ENCODE assay signal across 17 cellular contexts in the genomic region with DNA sequence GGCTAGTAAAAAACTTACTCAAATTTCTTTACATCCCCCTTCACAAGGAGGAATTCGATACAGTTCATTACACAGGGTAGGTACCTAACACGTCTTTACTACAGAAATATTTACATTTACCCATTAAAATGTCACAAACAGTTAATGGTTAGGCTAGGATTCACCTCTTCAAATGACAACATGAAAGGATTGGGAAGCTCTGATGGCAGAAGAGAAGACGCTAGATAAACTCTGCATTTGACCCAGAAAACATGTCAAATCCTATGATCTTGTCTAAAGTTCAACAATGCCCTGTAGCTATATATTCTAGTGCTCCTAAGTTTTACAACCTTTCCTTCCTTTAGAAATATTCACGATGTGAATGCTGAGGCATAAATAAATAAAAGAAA.
"Had no signal": no experiment of that assay in that cellular context is flagged by ENCODE, and none has a peak within 500 bp of the region (broad histone marks: within the 10 kb centered on the region; RNA-seq: fewer than 3 reads in every experiment).

No MANE protein-coding gene starts in this region.

- H3K4me1 ChIP-seq: upper lobe of left lung had no signal

- DNase-seq: activated CD4-positive, alpha-beta T cell treated with anti-CD3 and anti-CD28 coated beads for 4 hours; activated CD8-positive, alpha-beta memory T cell treated with anti-CD3 and anti-CD28 coated beads, Interleukin-2, amount 50 U/mL, for 48 hours; activated CD8-positive, alpha-beta T cell treated with anti-CD3 and anti-CD28 coated beads, Interleukin-2, amount 10 ng/mL, durations not matched to agents 7 days and 5 days; endodermal cell; erythroblast; glutamatergic neuron; immature natural killer cell; sigmoid colon; stimulated activated CD4-positive, alpha-beta T cell treated with anti-CD3 and anti-CD28 coated beads, Interleukin-12 subunit alpha, Interleukin-12 subunit beta, amount 100 ng/mL, for 4 hours; stimulated activated naive CD8-positive, alpha-beta T cell treated with anti-CD3 and anti-CD28 coated beads, Interleukin-15, Interleukin-2, amounts not matched to agents 100 U/mL and 50 U/mL, for 24 hours; SW 1271; T1000; upper lobe of left lung; WERI-Rb-1 had no signal

- H3K27me3 ChIP-seq: sigmoid colon, upper lobe of left lung had no signal

- H3K4me1 Mint-ChIP-seq: activated naive CD4-positive, alpha-beta T cell treated with anti-CD3 and anti-CD28 coated beads, Interleukin-2, amount 50 U/mL, for 24 hours; immature natural killer cell had no signal

- ATAC-seq: activated CD8-positive, alpha-beta T cell treated with anti-CD3 and anti-CD28 coated beads, Interleukin-2, amount 10 ng/mL, durations not matched to agents 7 days and 5 days; natural killer cell treated with Interleukin-12 subunit alpha and Interleukin-12 subunit beta and Interleukin-15 and Interleukin-18, amount 100 ng/mL, for 72 hours; stimulated activated naive CD8-positive, alpha-beta T cell treated with anti-CD3 and anti-CD28 coated beads, Interleukin-15, Interleukin-2, amounts not matched to agents 100 U/mL and 50 U/mL, for 24 hours had no signal

- H3K36me3 Mint-ChIP-seq: activated naive CD4-positive, alpha-beta T cell treated with anti-CD3 and anti-CD28 coated beads, Interleukin-2, amount 50 U/mL, for 24 hours; immature natural killer cell; natural killer cell treated with Interleukin-12 subunit alpha and Interleukin-12 subunit beta and Interleukin-15 and Interleukin-18, amount 100 ng/mL, for 72 hours had no signal

- H3K27ac Mint-ChIP-seq: activated CD8-positive, alpha-beta T cell treated with anti-CD3 and anti-CD28 coated beads, Interleukin-2, amount 10 ng/mL, durations not matched to agents 7 days and 5 days; activated naive CD4-positive, alpha-beta T cell treated with anti-CD3 and anti-CD28 coated beads, Interleukin-2, amount 50 U/mL, for 24 hours; activated T-helper 2 cell treated with anti-CD3 and anti-CD28 coated beads, Interferon-gamma antibody, Interleukin-2, Interleukin-4, amounts not matched to agents 10 μg/mL and 5 μg/mL and 100 μg/mL, durations not matched to agents 14 hours and 24 hours and 36 hours; endodermal cell; immature natural killer cell; natural killer cell treated with Interleukin-12 subunit alpha and Interleukin-12 subunit beta and Interleukin-15 and Interleukin-18, amount 100 ng/mL, for 72 hours had no signal

- H3K4me3 ChIP-seq: sigmoid colon, upper lobe of left lung had no signal

- H3K36me3 ChIP-seq: sigmoid colon, upper lobe of left lung, WERI-Rb-1 had no signal

- H3K4me3 Mint-ChIP-seq: activated CD8-positive, alpha-beta T cell treated with anti-CD3 and anti-CD28 coated beads, Interleukin-2, amount 10 ng/mL, durations not matched to agents 7 days and 5 days; activated naive CD4-positive, alpha-beta T cell treated with anti-CD3 and anti-CD28 coated beads, Interleukin-2, amount 50 U/mL, for 24 hours; endodermal cell; immature natural killer cell; natural killer cell treated with Interleukin-12 subunit alpha and Interleukin-12 subunit beta and Interleukin-15 and Interleukin-18, amount 100 ng/mL, for 72 hours had no signal

- H3K9me3 ChIP-seq: sigmoid colon, upper lobe of left lung had no signal

- H3K27ac ChIP-seq: sigmoid colon, upper lobe of left lung, WERI-Rb-1 had no signal

- H3K9me3 Mint-ChIP-seq: activated naive CD4-positive, alpha-beta T cell treated with anti-CD3 and anti-CD28 coated beads, Interleukin-2, amount 50 U/mL, for 24 hours; activated T-helper 2 cell treated with anti-CD3 and anti-CD28 coated beads, Interferon-gamma antibody, Interleukin-2, Interleukin-4, amounts not matched to agents 10 μg/mL and 5 μg/mL and 100 μg/mL, durations not matched to agents 14 hours and 24 hours and 36 hours; endodermal cell; immature natural killer cell; natural killer cell treated with Interleukin-12 subunit alpha and Interleukin-12 subunit beta and Interleukin-15 and Interleukin-18, amount 100 ng/mL, for 72 hours had no signal
